ENCODE assay signal across 1 cellular context in the genomic region with DNA sequence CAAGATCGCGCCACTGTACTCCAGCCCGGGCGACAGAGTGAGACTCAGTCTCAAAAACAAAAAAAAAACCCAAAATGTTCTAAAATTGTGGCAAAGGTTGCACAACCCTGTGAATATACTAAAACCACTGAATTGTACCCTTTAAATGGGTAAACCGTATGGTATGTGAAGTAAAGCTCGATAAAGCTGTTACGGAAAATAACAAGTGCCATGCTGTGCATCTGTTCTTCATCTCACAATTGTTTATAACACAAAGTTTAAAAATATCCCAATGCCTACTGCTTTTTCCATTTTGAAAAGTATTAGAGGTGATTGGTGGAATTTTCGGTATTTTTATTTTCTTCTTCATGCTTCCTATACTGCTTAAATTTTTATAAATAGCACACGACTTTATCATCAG.
TF ChIP-seq lines count a peak whose summit lies in the region.

No MANE protein-coding gene starts in this region.

TF ChIP-seq in SK-N-SH treated with all-trans-retinoic acid at 6 μM for 48 hours, 23 proteins besides CTCF, POLR2A, EP300 and RAD21 (continued from another document):
- TF ChIP-seq PATZ1 (CRISPR knock-in tag; IDR thresholded peaks at IDR 0.05; ENCODE audit: borderline replicate concordance) (no peak), TOX (CRISPR knock-in tag; IDR thresholded peaks at IDR 0.05; ENCODE audit: borderline replicate concordance) (no peak), GLIS3 (CRISPR knock-in tag; IDR thresholded peaks at IDR 0.05) (no peak), CSDC2 (CRISPR knock-in tag; IDR thresholded peaks at IDR 0.05) (no peak), ZNF70 (CRISPR knock-in tag; IDR thresholded peaks at IDR 0.05) (no peak), ZC3H10 (CRISPR knock-in tag; IDR thresholded peaks at IDR 0.05) (no peak), SNAI2 (CRISPR knock-in tag; IDR thresholded peaks at IDR 0.05) (no peak), ARNTL (CRISPR knock-in tag; IDR thresholded peaks at IDR 0.05; ENCODE audit: borderline replicate concordance, low read depth) (no peak)
- TF ChIP-seq, protein P1, sequence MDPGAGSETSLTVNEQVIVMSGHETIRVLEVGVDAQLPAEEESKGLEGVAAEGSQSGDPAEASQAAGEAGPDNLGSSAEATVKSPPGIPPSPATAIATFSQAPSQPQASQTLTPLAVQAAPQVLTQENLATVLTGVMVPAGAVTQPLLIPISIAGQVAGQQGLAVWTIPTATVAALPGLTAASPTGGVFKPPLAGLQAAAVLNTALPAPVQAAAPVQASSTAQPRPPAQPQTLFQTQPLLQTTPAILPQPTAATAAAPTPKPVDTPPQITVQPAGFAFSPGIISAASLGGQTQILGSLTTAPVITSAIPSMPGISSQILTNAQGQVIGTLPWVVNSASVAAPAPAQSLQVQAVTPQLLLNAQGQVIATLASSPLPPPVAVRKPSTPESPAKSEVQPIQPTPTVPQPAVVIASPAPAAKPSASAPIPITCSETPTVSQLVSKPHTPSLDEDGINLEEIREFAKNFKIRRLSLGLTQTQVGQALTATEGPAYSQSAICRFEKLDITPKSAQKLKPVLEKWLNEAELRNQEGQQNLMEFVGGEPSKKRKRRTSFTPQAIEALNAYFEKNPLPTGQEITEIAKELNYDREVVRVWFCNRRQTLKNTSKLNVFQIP (CRISPR knock-in tag; IDR thresholded peaks at IDR 0.05; ENCODE audit: borderline replicate concordance, low read depth), result no peak
